In the genomic region with DNA sequence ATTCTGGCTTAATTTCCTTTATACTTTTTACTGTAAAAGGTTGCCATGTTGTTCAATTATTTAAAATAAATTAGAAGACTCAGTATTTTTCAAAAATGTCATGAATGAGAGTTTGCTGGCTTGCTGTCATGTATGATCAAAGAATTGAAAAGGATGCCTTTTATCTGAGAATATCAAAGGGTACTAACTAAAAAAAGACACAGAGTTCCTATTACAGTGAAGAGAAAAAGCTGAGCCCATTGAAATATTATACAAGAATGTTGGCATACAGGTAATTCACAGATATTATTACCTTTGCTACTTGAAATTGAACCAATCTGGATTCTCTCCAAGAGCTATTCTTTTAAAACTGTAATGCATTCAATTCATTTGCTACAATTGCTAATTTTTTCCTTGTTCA, we compare ENCODE assay signal across 8 cellular contexts.
"Had no signal": no experiment of that assay in that cellular context is flagged by ENCODE, and none has a peak within 500 bp of the region (broad histone marks: within the 10 kb centered on the region; RNA-seq: fewer than 3 reads in every experiment).

No MANE protein-coding gene starts in this region.

- H3K4me2 ChIP-seq: GM23338 had no signal

- H2AFZ ChIP-seq: GM23248, GM23338 had no signal

- H3K27ac ChIP-seq: GM23248 had no signal

- H3K9me3 ChIP-seq: HAP-1 had no signal

- H3K4me1 ChIP-seq: HAP-1 had no signal

- ATAC-seq: GM23338 had no signal

- H3K9ac ChIP-seq: GM23248 had no signal

- H3K36me3 ChIP-seq: HAP-1 had no signal

- DNase-seq: GM23248, GOT3, H7, H9, HCEC 1CT, HFFc6 had no signal

- H3K4me3 ChIP-seq: GM23248, GM23338, HAP-1 had no signal
